Comparison of ENCODE assay signal across 27 cellular contexts in genomic region chr12:104026841-104027599, GRCh38. TPM values are rescaled to one million over a fixed set of nuclear protein-coding genes. Genes with fewer than 3 reads are reported as not detected.
"Had no signal": no experiment of that assay in that cellular context is flagged by ENCODE, and none has a peak within 500 bp of the region (broad histone marks: within the 10 kb centered on the region; RNA-seq: fewer than 3 reads in every experiment).

No MANE protein-coding gene starts in this region.

- H3K27ac ChIP-seq: body of pancreas, coronary artery, dorsolateral prefrontal cortex, gastroesophageal sphincter, lower lobe of right lung, pancreas, psoas muscle, suprapubic skin, transverse colon, VCaP had no signal

- DNase-seq: activated CD4-positive, alpha-beta T cell treated with anti-CD3 and anti-CD28 coated beads for 48 hours; activated CD4-positive, alpha-beta T cell treated with anti-CD3 and anti-CD28 coated beads, Interleukin-2, amount 50 U/mL, for 48 hours; activated CD8-positive, alpha-beta memory T cell treated with anti-CD3 and anti-CD28 coated beads for 24 hours; activated effector memory CD4-positive, alpha-beta T cell treated with Interleukin-2 at 50 U/mL for 16 hours; activated naive CD4-positive, alpha-beta T cell treated with Interleukin-2 at 50 U/mL for 16 hours; aorta; body of pancreas; cerebellar nuclear complex; dorsolateral prefrontal cortex; effector memory CD4-positive, alpha-beta T cell; erythroblast; hypothalamus; immature natural killer cell; kidney; lower lobe of right lung; mesenchymal stem cell; naive thymus-derived CD8-positive, alpha-beta T cell; nucleus accumbens; pancreas; psoas muscle; stimulated activated naive CD4-positive, alpha-beta T cell; transverse colon had no signal

- H3K9me3 ChIP-seq: body of pancreas, gastroesophageal sphincter, lower lobe of right lung, pancreas, psoas muscle, suprapubic skin, transverse colon had no signal

- H3K4me1 ChIP-seq: body of pancreas, gastroesophageal sphincter, lower lobe of right lung, pancreas, psoas muscle, suprapubic skin, transverse colon had no signal

- H3K36me3 ChIP-seq: gastroesophageal sphincter, lower lobe of right lung, pancreas, suprapubic skin, transverse colon had no signal

- ATAC-seq: activated CD4-positive, CD25-positive, alpha-beta regulatory T cell treated with anti-CD3 and anti-CD28 coated beads, Interleukin-2, amount 50 U/mL, for 24 hours; body of pancreas; gastroesophageal sphincter; lower lobe of right lung; naive thymus-derived CD8-positive, alpha-beta T cell; pancreas; psoas muscle had no signal

- H3K4me3 ChIP-seq: body of pancreas, coronary artery, dorsolateral prefrontal cortex, gastroesophageal sphincter, lower lobe of right lung, pancreas, psoas muscle, suprapubic skin, transverse colon had no signal

- H3K27me3 ChIP-seq: body of pancreas, dorsolateral prefrontal cortex, gastroesophageal sphincter, pancreas, suprapubic skin, transverse colon had no signal

RNA-seq across cellular contexts. Expression of gene GLT8D2, which starts 23.0 kb away (rescaled TPM):
- total RNA-seq: naive thymus-derived CD8-positive, alpha-beta T cell had no signal
